ENCODE assay signal across 8 cellular contexts in the genomic region with DNA sequence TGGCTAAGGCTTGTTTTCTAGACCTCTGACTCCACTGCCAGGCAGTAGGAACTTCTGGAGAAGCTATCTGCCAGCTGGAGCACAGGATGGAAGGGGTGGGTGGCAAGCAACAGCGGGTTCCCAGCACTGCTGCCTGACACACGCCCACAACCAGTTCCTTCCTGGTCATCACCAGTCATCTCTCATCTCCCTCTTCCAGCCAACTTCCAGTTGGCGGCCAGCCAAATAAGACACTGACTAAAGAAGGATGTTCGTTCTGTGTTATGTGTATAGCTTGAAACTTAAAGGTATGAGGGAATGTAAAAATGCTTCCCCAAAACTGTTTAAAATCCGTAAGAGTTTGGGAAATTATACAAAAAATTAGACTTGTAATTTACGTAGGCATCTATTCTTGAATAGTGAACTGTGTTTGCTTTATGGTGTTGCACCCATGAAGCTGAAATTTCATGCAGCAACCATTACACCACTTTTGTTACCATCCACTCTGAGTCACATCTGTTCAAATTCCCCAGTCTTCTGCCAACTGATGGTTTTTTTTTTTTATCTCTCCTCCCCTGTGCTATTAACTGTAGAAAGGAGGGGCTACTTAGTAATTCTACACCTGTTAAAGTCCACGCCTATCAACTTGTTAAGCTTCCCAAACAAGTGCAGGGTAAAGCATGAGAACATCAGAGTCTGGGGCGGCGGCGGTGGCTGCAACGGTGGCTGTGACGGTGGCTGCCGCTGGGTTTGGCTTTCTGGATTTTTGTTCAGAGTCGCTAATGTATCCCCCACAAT.
DNase-seq lines count a peak whose midpoint lies in the region; ATAC-seq, FAIRE-seq and TF ChIP-seq lines count a peak whose summit lies in the region.

No MANE protein-coding gene starts in this region.

- DNase-seq in EH (ENCODE audit: low read depth) (peak; percentile 87), NCI-H2081 (lab: John Stamatoyannopoulos, UW) (peak; percentile 24 to 59), ascending aorta (ENCODE audit: low spot score in 2 of 2) (peak; percentile 23 to 80), kidney (peak; percentile 84), ureter (ENCODE audit: low spot score) (peak; percentile 62)
- no peak for DNase-seq in activated naive CD8-positive, alpha-beta T cell treated with anti-CD3 and anti-CD28 coated beads for 36 hours
- DNase-seq in activated effector memory CD4-positive, alpha-beta T cell treated with anti-CD3 and anti-CD28 coated beads, Interleukin-2, amount 50 U/mL, for 16 hours, result no peak

- intact Hi-C loops in ascending aorta (cut with DNase I) (no loop called here), kidney (cut with DNase I) (no loop called here)

- H3K4me1 Mint-ChIP-seq in activated naive CD8-positive, alpha-beta T cell treated with anti-CD3 and anti-CD28 coated beads for 36 hours, result no peaks in the 10 kb centered on the region

- peak; percentile 6 for FAIRE-seq in kidney (lab: Jason Lieb, UNC)

- H3K27me3 Mint-ChIP-seq in activated naive CD8-positive, alpha-beta T cell treated with anti-CD3 and anti-CD28 coated beads for 36 hours, result peaks cover 8% of the 10 kb centered on the region

- H3K4me3 Mint-ChIP-seq in activated naive CD8-positive, alpha-beta T cell treated with anti-CD3 and anti-CD28 coated beads for 36 hours, result no peak overlapping the region

- no peaks in the 10 kb centered on the region for H3K9me3 Mint-ChIP-seq in activated naive CD8-positive, alpha-beta T cell treated with anti-CD3 and anti-CD28 coated beads for 36 hours

- H3K4me3 ChIP-seq in ascending aorta, result no peak overlapping the region
- H3K4me3 ChIP-seq in kidney (ENCODE audit: low read length in 2 of 2), result peak overlapping the region; percentile 35 to 54

- no peak overlapping the region for H3K27ac Mint-ChIP-seq in activated naive CD8-positive, alpha-beta T cell treated with anti-CD3 and anti-CD28 coated beads for 36 hours

- no peaks in the 10 kb centered on the region for H3K9me3 ChIP-seq in ascending aorta
- H3K9me3 ChIP-seq in kidney (ENCODE audit: control insufficient read depth in 1 of 2, low read length in 2 of 2), result no peaks in the 10 kb centered on the region

- TF ChIP-seq CTCF in ascending aorta (IDR thresholded peaks at IDR 0.05) (no peak), kidney (IDR thresholded peaks at IDR 0.05; ENCODE audit: borderline replicate concordance, extremely low read depth, insufficient read depth) (no peak)

- no peaks in the 10 kb centered on the region for H3K27me3 ChIP-seq in ascending aorta

- H3K27ac ChIP-seq in ascending aorta, result peak overlapping the region in 1 of 2 donors; percentile 34
- H3K27ac ChIP-seq in kidney (ENCODE audit: low read depth in 2 of 2, low read length in 2 of 2), result no peak overlapping the region

- H3K4me1 ChIP-seq in ascending aorta (peaks cover 0 to 4% of the 10 kb centered on the region in 2 donors), kidney (ENCODE audit: control insufficient read depth in 1 of 2, insufficient read depth in 1 of 2, low read depth in 1 of 2, low read length in 2 of 2) (peaks cover 5% of the 10 kb centered on the region in 2 donors)

- H3K9ac ChIP-seq in kidney (ENCODE audit: low read length in 2 of 2), result peak overlapping the region in 1 of 2 donors; percentile 23

- no peaks in the 10 kb centered on the region for H3K36me3 Mint-ChIP-seq in activated naive CD8-positive, alpha-beta T cell treated with anti-CD3 and anti-CD28 coated beads for 36 hours

- no peak for ATAC-seq in GM19455 (IDR thresholded peaks at IDR 0.05; ENCODE audit: unreplicated experiment)

- peaks cover 4% of the 10 kb centered on the region in 2 donors for H3K36me3 ChIP-seq in ascending aorta
- H3K36me3 ChIP-seq in kidney (ENCODE audit: control insufficient read depth in 1 of 2, insufficient read depth in 2 of 2, low read length in 2 of 2), result no peaks in the 10 kb centered on the region

Comparison
In these comparisons a context has a peak if more than half of its experiments do, and no peak if none do; other contexts are left out.
1. DNase-seq: peak in EH (single experiment), NCI-H2081 (2 of 2), ascending aorta (2 of 2), kidney (single experiment) and ureter (single experiment); none in activated naive CD8-positive, alpha-beta T cell treated with anti-CD3 and anti-CD28 coated beads for 36 hours (single experiment) and activated effector memory CD4-positive, alpha-beta T cell treated with anti-CD3 and anti-CD28 coated beads, Interleukin-2, amount 50 U/mL, for 16 hours (single experiment).
2. H3K4me3 ChIP-seq: peak in kidney (2 of 2); none in ascending aorta (0 of 2).